25 cellular contexts compared by ENCODE assay signal in the genomic region with DNA sequence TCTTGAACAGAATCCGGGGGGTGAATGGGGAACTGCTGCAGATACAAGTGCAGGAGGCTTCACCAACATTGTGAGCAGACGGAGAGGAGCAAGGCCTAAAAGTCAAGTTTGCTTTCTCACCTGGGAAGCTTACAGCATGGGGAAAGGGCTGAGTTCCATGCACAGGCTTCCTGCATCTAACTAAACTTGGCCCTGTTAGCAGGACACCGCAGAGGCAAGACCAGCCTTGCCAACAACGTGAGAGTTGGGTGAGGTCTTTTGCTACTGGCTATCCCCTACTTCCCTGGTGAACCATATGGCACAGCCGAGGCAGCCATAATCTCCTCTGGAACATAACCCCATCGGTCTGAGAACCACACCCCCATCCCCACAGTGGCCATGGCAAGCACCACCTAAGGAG. TPM values are rescaled to one million over a fixed set of nuclear protein-coding genes. Genes with fewer than 3 reads are reported as not detected.
A peak's percentile ranks its signal among the peaks of the same experiment; 100 is the strongest.
DNase-seq lines count a peak whose midpoint lies in the region; ATAC-seq, FAIRE-seq and TF ChIP-seq lines count a peak whose summit lies in the region.
"Had no signal": no experiment of that assay in that cellular context is flagged by ENCODE, and none has a peak within 500 bp of the region (broad histone marks: within the 10 kb centered on the region; RNA-seq: fewer than 3 reads in every experiment).

No MANE protein-coding gene starts in this region.

- H2BK120ac ChIP-seq in H1 (replicated peaks; ENCODE audit: low read depth, low read length): no peak overlapping the region

- no peak overlapping the region for H3K9ac ChIP-seq in H1 (replicated peaks in 1 of 4; ENCODE audit: extremely low read depth in 1 of 4, low read depth in 3 of 4, low read length in 3 of 4)
- H3K9ac ChIP-seq: BLaER1 had no signal

- ATAC-seq in GM23338: no peak
- ATAC-seq in HG02870 (IDR thresholded peaks at IDR 0.05; ENCODE audit: unreplicated experiment): no peak

- no peak overlapping the region for H3K4ac ChIP-seq in H1 (replicated peaks; ENCODE audit: insufficient read length, low read depth, low read length)

- H3K23me2 ChIP-seq in H1 (ENCODE audit: low read depth, low read length): no peaks in the 10 kb centered on the region

- H2BK20ac ChIP-seq in H1 (ENCODE audit: low read length): no peak overlapping the region

- peaks cover 5% of the 10 kb centered on the region; the same call in 2 of the 3 replicates for H3K4me1 Mint-ChIP-seq in GM23338
- H3K4me1 Mint-ChIP-seq: CD14-positive monocyte; CD4-positive, alpha-beta memory T cell; CD4-positive, CD25-positive, alpha-beta regulatory T cell; CD8-positive, alpha-beta memory T cell had no signal

- H3K4me2 ChIP-seq in GM23338 (no peak overlapping the region), H1 (ENCODE audit: insufficient read depth in 1 of 2, low read depth in 2 of 2, low read length in 2 of 2) (no peak overlapping the region)
- H3K4me2 ChIP-seq: BLaER1 had no signal

- H3F3A ChIP-seq in GM23338 (replicated peaks; ENCODE audit: low read depth): no peaks in the 10 kb centered on the region

- H3K4me1 ChIP-seq in GM23338 (ENCODE audit: insufficient read depth) (no peaks in the 10 kb centered on the region), H1 (replicated peaks in 1 of 4; ENCODE audit: control insufficient read depth in 3 of 4, insufficient read depth in 4 of 4, low read length in 3 of 4) (peaks cover 0 to 3% (median 0%) of the 10 kb centered on the region in 4 experiments; a peak in 1 of 7 replicates)
- H3K4me1 ChIP-seq: BE2C, BLaER1 had no signal

- no peak overlapping the region for H3K23ac ChIP-seq in H1 (ENCODE audit: insufficient read length)

- peak overlapping the region; percentile 49; the same call in 1 of the 2 replicates for H3K27ac Mint-ChIP-seq in GM23338
- H3K27ac Mint-ChIP-seq: CD14-positive monocyte; CD4-positive, CD25-positive, alpha-beta regulatory T cell; CD8-positive, alpha-beta memory T cell had no signal

- FAIRE-seq in H1 (lab: Jason Lieb, UNC): no peak
- FAIRE-seq: A204.1, GM12878, GM12892, GM18507 had no signal

- no peak for TF ChIP-seq RAD21 in H1 (IDR thresholded peaks at IDR 0.05 in 1 of 2, conservative IDR thresholded peaks at IDR 0.05 in 1 of 2; ENCODE audit: low read depth in 2 of 2, low read length in 2 of 2)

- no peak for TF ChIP-seq POLR2A in H1 (IDR thresholded peaks at IDR 0.05; ENCODE audit: control extremely low read depth in 1 of 2, low read depth in 2 of 2, low read length in 2 of 2)

- no peak for TF ChIP-seq EP300 in H1 (IDR thresholded peaks at IDR 0.05; ENCODE audit: borderline replicate concordance in 1 of 2, low read depth in 2 of 2, low read length in 2 of 2)

- in situ Hi-C loops in G401 (cut with HindIII; ENCODE audit: low sequenced_read_pairs): no loop called here

- H3K56ac ChIP-seq in H1 (replicated peaks; ENCODE audit: insufficient read length, low read depth, low read length): no peak overlapping the region

- H4K91ac ChIP-seq in H1 (replicated peaks; ENCODE audit: insufficient read length, low read length): no peak overlapping the region

- H3K27me3 ChIP-seq in GM23338 (ENCODE audit: insufficient read depth) (no peaks in the 10 kb centered on the region), H1 (replicated peaks in 1 of 4; ENCODE audit: control insufficient read depth in 3 of 4, extremely low read depth in 1 of 4, insufficient read depth in 3 of 4, low read length in 3 of 4) (no peaks in the 10 kb centered on the region)
- H3K27me3 ChIP-seq: BE2C, BLaER1 had no signal

- H3K79me2 ChIP-seq in GM23338 (replicated peaks; ENCODE audit: insufficient read depth): no peaks in the 10 kb centered on the region
- no peaks in the 10 kb centered on the region for H3K79me2 ChIP-seq in H1 (ENCODE audit: control insufficient read depth in 1 of 2, insufficient read depth in 2 of 2, low read length in 2 of 2)

- H3K27ac ChIP-seq in GM23338 (ENCODE audit: low read depth) (no peak overlapping the region), H1 (ENCODE audit: low read depth, low read length) (no peak overlapping the region)
- H3K27ac ChIP-seq: BLaER1 had no signal

- H2BK12ac ChIP-seq in H1 (ENCODE audit: low read depth, low read length): no peak overlapping the region

- POLR2A ChIA-PET in H1 (lab: Charles Lee; ENCODE audit: partially characterized antibody): interaction anchor here (3.4 kb wide), 1 partner anchor 14 kb away, joined by 11 read pairs; the partner anchor contains the start of gene ADAM22

- H2AK5ac ChIP-seq in H1 (ENCODE audit: low read depth, low read length): no peak overlapping the region

- no peak overlapping the region for H4K5ac ChIP-seq in H1 (ENCODE audit: insufficient read length, low read depth, low read length)

- WGBS in H1 (ENCODE audit: extremely low coverage in 1 of 2, insufficient coverage in 1 of 2, insufficient read length in 1 of 2, insufficient replicate concordance in 2 of 2, low coverage in 1 of 2, low lambda C conversion rate in 2 of 2, missing lambda C conversion rate in 1 of 2), 2 experiments: 92% methylated on average over 6 of the region's 6 CpGs; no CpG with 5 or more reads in 1 of the 2 experiments

- H3K79me1 ChIP-seq in H1 (ENCODE audit: low read depth, low read length): no peaks in the 10 kb centered on the region

- no peaks in the 10 kb centered on the region; the same call in 1 of the 2 replicates for H3K36me3 ChIP-seq in GM23338 (ENCODE audit: insufficient read depth)
- H3K36me3 ChIP-seq in H1 (ENCODE audit: control insufficient read depth in 2 of 4, insufficient read depth in 4 of 4, low read length in 3 of 4): no peaks in the 10 kb centered on the region
- H3K36me3 ChIP-seq: BE2C, BLaER1 had no signal

- H3K18ac ChIP-seq in H1 (ENCODE audit: extremely low read depth, low read length): no peak overlapping the region

- no peaks in the 10 kb centered on the region for H3K9me2 ChIP-seq in GM23338 (ENCODE audit: insufficient read depth)

- 0 out of 2 replicates have a peak overlapping the region, but pooled peaks have one; percentile 43 for H4K8ac ChIP-seq in H1 (ENCODE audit: extremely low read depth, insufficient read depth, low read length)

- H2BK15ac ChIP-seq in H1 (ENCODE audit: low read length): 0 out of 2 replicates have a peak overlapping the region, but pooled peaks have one; percentile 46

- H3K9me3 ChIP-seq in H1 (ENCODE audit: insufficient read depth in 2 of 2, low read depth in 1 of 2, low read length in 1 of 2): no peaks in the 10 kb centered on the region
- H3K9me3 ChIP-seq: BE2C, BLaER1 had no signal

- H4K20me1 ChIP-seq in GM23338 (replicated peaks; ENCODE audit: insufficient read depth) (no peaks in the 10 kb centered on the region), H1 (replicated peaks in 1 of 2; ENCODE audit: control insufficient read depth in 1 of 2, insufficient read depth in 2 of 2, low read length in 2 of 2) (no peaks in the 10 kb centered on the region)
- H4K20me1 ChIP-seq: BLaER1 had no signal

- H2BK5ac ChIP-seq in H1 (ENCODE audit: low read depth, low read length): no peak overlapping the region

- H3K36me3 Mint-ChIP-seq in GM23338 (ENCODE audit: low read depth): no peaks in the 10 kb centered on the region
- H3K36me3 Mint-ChIP-seq: CD14-positive monocyte; CD4-positive, alpha-beta memory T cell; CD4-positive, CD25-positive, alpha-beta regulatory T cell had no signal

- TF ChIP-seq CTCF in GM23338 (conservative IDR thresholded peaks at IDR 0.05; ENCODE audit: low read depth in 2 of 2): no peak
- TF ChIP-seq CTCF in H1 (IDR thresholded peaks at IDR 0.05; ENCODE audit: control extremely low read depth in 1 of 3, insufficient read depth in 1 of 3, low read depth in 1 of 3, low read length in 3 of 3): no peak

- no peaks in the 10 kb centered on the region for H3K9me3 Mint-ChIP-seq in GM23338
- H3K9me3 Mint-ChIP-seq: CD4-positive, alpha-beta memory T cell; CD4-positive, CD25-positive, alpha-beta regulatory T cell; CD8-positive, alpha-beta memory T cell had no signal

- CTCF ChIA-PET in H1 (lab: Charles Lee; ENCODE audit: partially characterized antibody): interaction anchor here (1.4 to 2.5 kb wide), 3 partner anchors 9 to 110 kb away, joined by 3 to 10 read pairs (median 7); no protein-coding TSS in a partner anchor

- H3K4me3 ChIP-seq in GM23338: no peak overlapping the region
- no peak overlapping the region for H3K4me3 ChIP-seq in H1 (ENCODE audit: extremely low read depth in 1 of 4, insufficient read depth in 2 of 4, low read depth in 3 of 4, low read length in 4 of 4)
- H3K4me3 ChIP-seq: BLaER1, GM12878 had no signal

- DNase-seq in G401 (ENCODE audit: low spot score) (peak; percentile 60), GM23338 (ENCODE audit: low spot score) (no peak), cerebellar cortex (ENCODE audit: low spot score) (peak; percentile 52), H1 (ENCODE audit: low read depth in 1 of 2, low spot score in 2 of 2) (no peak), DMS53 (lab: John Stamatoyannopoulos, UW) (no peak), SHP77 (lab: John Stamatoyannopoulos, UW) (no peak), T-helper 1 cell (no peak)
- DNase-seq: 8988T; ACHN; BE2C; CD4-positive, alpha-beta memory T cell; CD4-positive, CD25-positive, alpha-beta regulatory T cell; CD8-positive, alpha-beta memory T cell; COR-L47; DMS 273 treated with DMSO at 0.1 percent for 48 hours; DMS153; DMS79 treated with DMSO at 0.1 percent for 48 hours; GDM1 had no signal

- no peaks in the 10 kb centered on the region for H3K27me3 Mint-ChIP-seq in GM23338 (ENCODE audit: insufficient read depth, low read depth, poor library complexity)

- H3K14ac ChIP-seq in H1 (ENCODE audit: insufficient read length): no peak overlapping the region

- H3K4me3 Mint-ChIP-seq in GM23338: no peak overlapping the region
- H3K4me3 Mint-ChIP-seq: CD14-positive monocyte; CD4-positive, alpha-beta memory T cell; CD4-positive, CD25-positive, alpha-beta regulatory T cell; CD8-positive, alpha-beta memory T cell had no signal

- H2AFZ ChIP-seq in GM23338 (no peak overlapping the region), H1 (ENCODE audit: low read length) (no peak overlapping the region)

RNA-seq across cellular contexts. Expression of gene ADAM22, which starts 14.2 kb away (rescaled TPM):
- total RNA-seq in G401 (2014; rRNA removed; shearing (Covaris generic)): 3.9 and 5.5 TPM in 2 replicates
- total RNA-seq in GM23338 (2014; rRNA removed; shearing (Covaris generic)): 17.6 and 18.7 TPM in 2 replicates
- polyA plus RNA-seq in GM23338 (2016; fragmentation: Nextera tagmentation; extraction: Ambion mirVana): 2.7 and 2.8 TPM in 2 replicates
- 17.9 and 21.4 TPM in 2 replicates for total RNA-seq in H1 (2021; fragmentation: NEBNext Ultra II Directional; extraction: Animal tissue kit (Norgen Biotek cat#: 25700))
- polyA plus RNA-seq in H1 (2011; rRNA removed): 4.6 and 5.6 TPM in 2 replicates
- polyA plus RNA-seq in H1 (2011; cell fraction: cytosol; rRNA removed): 5.9 TPM
- polyA plus RNA-seq in H1 (2011; cell fraction: nucleus; rRNA removed): 12.7 TPM
- polyA plus RNA-seq in H1 (2012, experiment 1 of 2): 4.7 to 8.4 TPM (median 7.7 TPM) in 4 replicates
- 0.30 TPM for polyA plus RNA-seq in H1 (2012, experiment 2 of 2)
- polyA plus RNA-seq in H1 (2013, experiment 1 of 2): 9.4 TPM
- 8.8 TPM for polyA plus RNA-seq in H1 (2013, experiment 2 of 2)
- polyA minus RNA-seq in H1 (2011; rRNA and poly(A)+ RNA removed): 29.0 and 53.2 TPM in 2 replicates
- polyA minus RNA-seq in H1 (2011; cell fraction: cytosol; rRNA and poly(A)+ RNA removed): 12.3 TPM
- 42.5 TPM for polyA minus RNA-seq in H1 (2011; cell fraction: nucleus; rRNA and poly(A)+ RNA removed)

RNA-seq across cellular contexts. Expression of gene DBF4, which starts 43.6 kb away (rescaled TPM):
- 65.6 and 77.7 TPM in 2 replicates for total RNA-seq in G401 (2014; rRNA removed; shearing (Covaris generic))
- 62.6 and 67.4 TPM in 2 replicates for total RNA-seq in GM23338 (2014; rRNA removed; shearing (Covaris generic))
- polyA plus RNA-seq in GM23338 (2016; fragmentation: Nextera tagmentation; extraction: Ambion mirVana) (77.2 and 91.5 TPM in 2 replicates), H1 (2011; rRNA removed) (8.7 and 10.0 TPM in 2 replicates)
- 78.9 and 82.4 TPM in 2 replicates for total RNA-seq in H1 (2021; fragmentation: NEBNext Ultra II Directional; extraction: Animal tissue kit (Norgen Biotek cat#: 25700))
- 13.7 TPM for polyA plus RNA-seq in H1 (2011; cell fraction: cytosol; rRNA removed)
- 14.9 TPM for polyA plus RNA-seq in H1 (2011; cell fraction: nucleus; rRNA removed)
- 20.7 to 55.8 TPM (median 24.4 TPM) in 4 replicates for polyA plus RNA-seq in H1 (2012, experiment 1 of 2)
- 3.2 TPM for polyA plus RNA-seq in H1 (2012, experiment 2 of 2)
- 57.4 TPM for polyA plus RNA-seq in H1 (2013, experiment 1 of 2)
- 58.9 TPM for polyA plus RNA-seq in H1 (2013, experiment 2 of 2)
- polyA minus RNA-seq in H1 (2011; rRNA and poly(A)+ RNA removed): 6.7 and 8.1 TPM in 2 replicates
- polyA minus RNA-seq in H1 (2011; cell fraction: cytosol; rRNA and poly(A)+ RNA removed): 17.0 TPM
- polyA minus RNA-seq in H1 (2011; cell fraction: nucleus; rRNA and poly(A)+ RNA removed): 53.9 TPM

RNA-seq across cellular contexts. Expression of gene SLC25A40, which starts 43.7 kb away (rescaled TPM):
- 13.0 and 20.4 TPM in 2 replicates for total RNA-seq in G401 (2014; rRNA removed; shearing (Covaris generic))
- 15.7 and 30.7 TPM in 2 replicates for total RNA-seq in GM23338 (2014; rRNA removed; shearing (Covaris generic))
- 4.6 and 8.4 TPM in 2 replicates for polyA plus RNA-seq in GM23338 (2016; fragmentation: Nextera tagmentation; extraction: Ambion mirVana)
- total RNA-seq in H1 (2021; fragmentation: NEBNext Ultra II Directional; extraction: Animal tissue kit (Norgen Biotek cat#: 25700)): 17.3 and 22.5 TPM in 2 replicates
- 3.2 and 6.5 TPM in 2 replicates for polyA plus RNA-seq in H1 (2011; rRNA removed)
- 6.6 TPM for polyA plus RNA-seq in H1 (2011; cell fraction: cytosol; rRNA removed)
- 6.1 TPM for polyA plus RNA-seq in H1 (2011; cell fraction: nucleus; rRNA removed)
- 6.4 to 16.0 TPM (median 7.1 TPM) in 4 replicates for polyA plus RNA-seq in H1 (2012, experiment 1 of 2)
- 1.8 TPM for polyA plus RNA-seq in H1 (2012, experiment 2 of 2)
- 15.4 TPM for polyA plus RNA-seq in H1 (2013, experiment 1 of 2)
- polyA plus RNA-seq in H1 (2013, experiment 2 of 2): 14.7 TPM
- polyA minus RNA-seq in H1 (2011; rRNA and poly(A)+ RNA removed): 5.5 and 7.4 TPM in 2 replicates
- 4.9 TPM for polyA minus RNA-seq in H1 (2011; cell fraction: cytosol; rRNA and poly(A)+ RNA removed)
- polyA minus RNA-seq in H1 (2011; cell fraction: nucleus; rRNA and poly(A)+ RNA removed): 20.4 TPM

Comparison
In these comparisons a context has a peak if more than half of its experiments do, and no peak if none do; other contexts are left out.
1. DNase-seq: peak in G401 (single experiment) and cerebellar cortex (single experiment); none in GM23338 (single experiment), H1 (0 of 2), DMS53 (single experiment), SHP77 (0 of 2) and T-helper 1 cell (0 of 5).